Comparison of ENCODE assay signal across 8 cellular contexts in genomic region chr7:148932-149855, GRCh38. TPM values are rescaled to one million over a fixed set of nuclear protein-coding genes. Genes with fewer than 3 reads are reported as not detected.
DNase-seq lines count a peak whose midpoint lies in the region; ATAC-seq and TF ChIP-seq lines count a peak whose summit lies in the region.

No MANE protein-coding gene starts in this region.

- H3K4me3 ChIP-seq in CD4-positive, CD25-positive, alpha-beta regulatory T cell (ENCODE audit: low read depth, low read length), result peak overlapping the region; percentile 81
- H3K4me3 ChIP-seq in duodenal mucosa (ENCODE audit: low read depth in 1 of 2, low read length in 2 of 2), result peak overlapping the region; percentile 73 to 77
- H3K4me3 ChIP-seq in lower leg skin (ENCODE audit: low read depth, poor library complexity, severe bottlenecking), result peak overlapping the region; percentile 23

- POLR2A ChIA-PET in activated CD4-positive, alpha-beta memory T cell treated with anti-CD3 and anti-CD28 coated beads, Interleukin-2, amount 10 ng/mL, durations not matched to agents 7 days and 5 days (lab: Charles Lee), result interaction anchor here (1.0 to 1.4 kb wide), 2 partner anchors 16 to 22 kb away, joined by 3 to 4 read pairs; no protein-coding TSS in a partner anchor

- H3K4me1 Mint-ChIP-seq in CD4-positive, CD25-positive, alpha-beta regulatory T cell, result peaks cover 0 to 23% (median 11%) of the 10 kb centered on the region in 4 donors
- H3K4me1 Mint-ChIP-seq in activated CD4-positive, alpha-beta memory T cell treated with anti-CD3 and anti-CD28 coated beads, Interleukin-2, amount 10 ng/mL, durations not matched to agents 7 days and 5 days, result peaks cover 25% of the 10 kb centered on the region

- peaks cover 3% of the 10 kb centered on the region for H3K36me3 Mint-ChIP-seq in CD4-positive, CD25-positive, alpha-beta regulatory T cell
- peaks cover 7% of the 10 kb centered on the region for H3K36me3 Mint-ChIP-seq in activated CD4-positive, alpha-beta memory T cell treated with anti-CD3 and anti-CD28 coated beads, Interleukin-2, amount 10 ng/mL, durations not matched to agents 7 days and 5 days (ENCODE audit: low read depth)

- H3K27ac Mint-ChIP-seq in CD4-positive, CD25-positive, alpha-beta regulatory T cell, result peak overlapping the region; percentile 97 to 100 (median 98)
- H3K27ac Mint-ChIP-seq in activated CD4-positive, alpha-beta memory T cell treated with anti-CD3 and anti-CD28 coated beads, Interleukin-2, amount 10 ng/mL, durations not matched to agents 7 days and 5 days, result peak overlapping the region; percentile 99

- no peaks in the 10 kb centered on the region for H3K36me3 ChIP-seq in CD4-positive, CD25-positive, alpha-beta regulatory T cell (ENCODE audit: control insufficient read depth, insufficient read depth, low read length)
- H3K36me3 ChIP-seq in duodenal mucosa (ENCODE audit: control insufficient read depth in 1 of 2, insufficient read depth in 2 of 2, low read length in 2 of 2), result no peaks in the 10 kb centered on the region

- 0 to 2% methylated on average over 54 to 69 of the region's 78 CpGs for WGBS in lower leg skin, 2 donors

- H3K4me3 Mint-ChIP-seq in CD4-positive, CD25-positive, alpha-beta regulatory T cell, result peak overlapping the region; percentile 89 to 94 (median 91)
- peak overlapping the region; percentile 89 for H3K4me3 Mint-ChIP-seq in activated CD4-positive, alpha-beta memory T cell treated with anti-CD3 and anti-CD28 coated beads, Interleukin-2, amount 10 ng/mL, durations not matched to agents 7 days and 5 days

- H3K9me3 Mint-ChIP-seq in CD4-positive, CD25-positive, alpha-beta regulatory T cell, result peaks cover 0 to 1% (median 0%) of the 10 kb centered on the region in 7 donors
- H3K9me3 Mint-ChIP-seq in activated CD4-positive, alpha-beta memory T cell treated with anti-CD3 and anti-CD28 coated beads, Interleukin-2, amount 10 ng/mL, durations not matched to agents 7 days and 5 days, result no peaks in the 10 kb centered on the region

- intact Hi-C loops in lower leg skin (cut with DNase I; ENCODE audit: low total_unique reads), result no loop called here

- ATAC-seq in CD4-positive, CD25-positive, alpha-beta regulatory T cell (ENCODE audit: low read depth in 2 of 2), result peak; percentile 97 to 98
- ATAC-seq in GM19438 (IDR thresholded peaks at IDR 0.05; ENCODE audit: low read depth, unreplicated experiment) (peak; percentile 90), HG03571 (IDR thresholded peaks at IDR 0.05; ENCODE audit: unreplicated experiment) (peak; percentile 98)

- peak in 1 of 2 donors; percentile 9 for TF ChIP-seq POLR2A in lower leg skin (IDR thresholded peaks at IDR 0.05)

- H3K4me1 ChIP-seq in CD4-positive, CD25-positive, alpha-beta regulatory T cell (ENCODE audit: control insufficient read depth, insufficient read depth, low read length, poor library complexity, severe bottlenecking), result peaks cover 9% of the 10 kb centered on the region
- H3K4me1 ChIP-seq in duodenal mucosa (ENCODE audit: control insufficient read depth in 1 of 2, insufficient read depth in 2 of 2, low read length in 2 of 2), result peaks cover 12 to 15% of the 10 kb centered on the region in 2 donors

- peaks cover 4% of the 10 kb centered on the region for H3K27me3 Mint-ChIP-seq in CD4-positive, CD25-positive, alpha-beta regulatory T cell
- no peaks in the 10 kb centered on the region for H3K27me3 Mint-ChIP-seq in activated CD4-positive, alpha-beta memory T cell treated with anti-CD3 and anti-CD28 coated beads, Interleukin-2, amount 10 ng/mL, durations not matched to agents 7 days and 5 days

- TF ChIP-seq CTCF in lower leg skin (IDR thresholded peaks at IDR 0.05), result no peak

- DNase-seq in CD4-positive, CD25-positive, alpha-beta regulatory T cell, result peak; percentile 96 to 98 (median 98)
- peak; percentile 90 for DNase-seq in NCI-H82 treated with DMSO at 0.1 percent for 48 hours (lab: John Stamatoyannopoulos, UW; ENCODE audit: unreplicated experiment)
- DNase-seq in activated CD4-positive, alpha-beta memory T cell treated with anti-CD3 and anti-CD28 coated beads, Interleukin-2, amount 10 ng/mL, durations not matched to agents 7 days and 5 days, result peak; percentile 98
- DNase-seq in lower leg skin (ENCODE audit: low spot score in 2 of 2), result peak; percentile 98 to 99
- peak; percentile 97 to 98 for DNase-seq in stimulated activated CD4-positive, alpha-beta T cell treated with anti-CD3 and anti-CD28 coated beads, Interleukin-4, amount 100 ng/mL, for 4 hours

- H3K9ac ChIP-seq in duodenal mucosa (ENCODE audit: low read depth in 1 of 2, low read length in 2 of 2), result peak overlapping the region; percentile 78 to 84

- no peaks in the 10 kb centered on the region for H3K27me3 ChIP-seq in CD4-positive, CD25-positive, alpha-beta regulatory T cell (ENCODE audit: control insufficient read depth, insufficient read depth, low read length)
- H3K27me3 ChIP-seq in duodenal mucosa (ENCODE audit: control insufficient read depth in 1 of 2, insufficient read depth in 2 of 2, low read length in 2 of 2), result no peaks in the 10 kb centered on the region

- H3K9me3 ChIP-seq in CD4-positive, CD25-positive, alpha-beta regulatory T cell (ENCODE audit: control insufficient read depth in 2 of 2, low read length in 2 of 2), result no peaks in the 10 kb centered on the region
- H3K9me3 ChIP-seq in duodenal mucosa (ENCODE audit: control insufficient read depth in 1 of 2, low read length in 2 of 2), result no peaks in the 10 kb centered on the region

- H3K27ac ChIP-seq in CD4-positive, CD25-positive, alpha-beta regulatory T cell (ENCODE audit: insufficient read depth, low read length, poor library complexity, severe bottlenecking), result peak overlapping the region; percentile 92
- H3K27ac ChIP-seq in duodenal mucosa (ENCODE audit: low read depth, low read length), result peak overlapping the region; percentile 94

- CTCF ChIA-PET in activated CD4-positive, alpha-beta memory T cell treated with anti-CD3 and anti-CD28 coated beads, Interleukin-2, amount 10 ng/mL, durations not matched to agents 7 days and 5 days (lab: Charles Lee), result no interaction called here

RNA-seq across cellular contexts. Expression of gene FAM20C, which starts 43.2 kb away (rescaled TPM):
- not detected for total RNA-seq in CD4-positive, CD25-positive, alpha-beta regulatory T cell
- not detected for polyA plus RNA-seq in CD4-positive, CD25-positive, alpha-beta regulatory T cell
- under 1 TPM in 1 of 2 experiments, not detected in 1; 0.13 TPM for total RNA-seq in activated CD4-positive, alpha-beta memory T cell treated with anti-CD3 and anti-CD28 coated beads, Interleukin-2, amount 10 ng/mL, durations not matched to agents 7 days and 5 days
- 10 to 100 TPM; 17.3 to 20.7 (median 19.8) TPM for total RNA-seq in lower leg skin

Comparison
In these comparisons a context has a peak if more than half of its experiments do, and no peak if none do; other contexts are left out.
1. Peak in every context shown above with its lines: DNase-seq, ATAC-seq, H3K4me3 ChIP-seq and H3K27ac ChIP-seq.
2. H3K4me3 ChIP-seq: peak in every context shown above with its lines; median percentile 81 in CD4-positive, CD25-positive, alpha-beta regulatory T cell; 75 in duodenal mucosa; 23 in lower leg skin.
3. RNA of gene FAM20C, which starts 43.2 kb away (total RNA-seq): 17.3 to 20.7 TPM in lower leg skin; 0.13 TPM in activated CD4-positive, alpha-beta memory T cell treated with anti-CD3 and anti-CD28 coated beads, Interleukin-2, amount 10 ng/mL, durations not matched to agents 7 days and 5 days and not detected in CD4-positive, CD25-positive, alpha-beta regulatory T cell (single experiment); every median in the first group is over 10 times any median in the second.